8 cellular contexts compared by ENCODE assay signal in genomic region chr19:10111405-10111811, GRCh38. TPM values are rescaled to one million over a fixed set of nuclear protein-coding genes. Genes with fewer than 3 reads are reported as not detected.
DNase-seq lines count a peak whose midpoint lies in the region; ATAC-seq and TF ChIP-seq lines count a peak whose summit lies in the region.

Gene P2RY11, plus strand, starts transcription at chr19:10111693. Its CDS starts 29 bp downstream, at chr19:10111722.

- no peaks in the 10 kb centered on the region for H3K9me3 ChIP-seq in CD4-positive, CD25-positive, alpha-beta regulatory T cell (ENCODE audit: control insufficient read depth in 2 of 2, low read length in 2 of 2)

- H3K27me3 ChIP-seq in CD4-positive, CD25-positive, alpha-beta regulatory T cell (ENCODE audit: control insufficient read depth, insufficient read depth, low read length): no peaks in the 10 kb centered on the region

- H3K27me3 Mint-ChIP-seq in CD4-positive, CD25-positive, alpha-beta regulatory T cell: no peaks in the 10 kb centered on the region
- H3K27me3 Mint-ChIP-seq in activated T-cell treated with anti-CD3 and anti-CD28 coated beads, Interleukin-2, amount 50 U/mL, for 4 hours (ENCODE audit: low read depth): no peaks in the 10 kb centered on the region
- no peaks in the 10 kb centered on the region for H3K27me3 Mint-ChIP-seq in naive thymus-derived CD8-positive, alpha-beta T cell

- no peak within 1 kb of the TSS for H3K4me3 ChIP-seq in CD4-positive, CD25-positive, alpha-beta regulatory T cell (ENCODE audit: low read depth, low read length)

- H3K36me3 Mint-ChIP-seq in CD4-positive, CD25-positive, alpha-beta regulatory T cell: peaks cover 20% of the 10 kb centered on the region
- peaks cover 41% of the 10 kb centered on the region for H3K36me3 Mint-ChIP-seq in activated T-cell treated with anti-CD3 and anti-CD28 coated beads, Interleukin-2, amount 50 U/mL, for 4 hours (ENCODE audit: insufficient read depth)
- peaks cover 0 to 68% (median 5%) of the 10 kb centered on the region in 3 donors for H3K36me3 Mint-ChIP-seq in naive thymus-derived CD8-positive, alpha-beta T cell

- peak within 1 kb of the TSS; percentile 68 to 89 (median 74) for H3K4me3 Mint-ChIP-seq in CD4-positive, CD25-positive, alpha-beta regulatory T cell
- H3K4me3 Mint-ChIP-seq in activated T-cell treated with anti-CD3 and anti-CD28 coated beads, Interleukin-2, amount 50 U/mL, for 4 hours: peak within 1 kb of the TSS; percentile 64
- peak within 1 kb of the TSS; percentile 22 to 87 (median 60) for H3K4me3 Mint-ChIP-seq in naive thymus-derived CD8-positive, alpha-beta T cell

- H3K27ac Mint-ChIP-seq in CD4-positive, CD25-positive, alpha-beta regulatory T cell: peak within 1 kb of the TSS; percentile 82 to 94 (median 86)
- H3K27ac Mint-ChIP-seq in naive thymus-derived CD8-positive, alpha-beta T cell: peak within 1 kb of the TSS; percentile 75 to 97 (median 89)

- H3K36me3 ChIP-seq in CD4-positive, CD25-positive, alpha-beta regulatory T cell (ENCODE audit: control insufficient read depth, insufficient read depth, low read length): peaks cover 42% of the 10 kb centered on the region

- no peaks in the 10 kb centered on the region for H3K9me3 Mint-ChIP-seq in CD4-positive, CD25-positive, alpha-beta regulatory T cell
- no peaks in the 10 kb centered on the region for H3K9me3 Mint-ChIP-seq in activated T-cell treated with anti-CD3 and anti-CD28 coated beads, Interleukin-2, amount 50 U/mL, for 4 hours
- no peaks in the 10 kb centered on the region for H3K9me3 Mint-ChIP-seq in naive thymus-derived CD8-positive, alpha-beta T cell

- no peak for ATAC-seq in CD4-positive, CD25-positive, alpha-beta regulatory T cell (ENCODE audit: low read depth in 2 of 2)
- no peak for ATAC-seq in activated T-cell treated with anti-CD3 and anti-CD28 coated beads, Interleukin-2, amount 50 U/mL, for 4 hours
- no peak for ATAC-seq in naive thymus-derived CD8-positive, alpha-beta T cell

- no peak for TF ChIP-seq CTCF in GM10248 (IDR thresholded peaks at IDR 0.05; ENCODE audit: control extremely low read depth, extremely low read depth, low read depth, missing control alignments)

- CTCF ChIA-PET in GM10248 (lab: Yijun Ruan, JAX): interaction anchor here (0.9 to 11.7 kb wide), 4 partner anchors 11 to 181 kb away, joined by 3 to 163 read pairs (median 4); partner anchors contain the start of gene ANGPTL6

- H3K27ac ChIP-seq in CD4-positive, CD25-positive, alpha-beta regulatory T cell (ENCODE audit: insufficient read depth, low read length, poor library complexity, severe bottlenecking): peak within 1 kb of the TSS; percentile 58

- peaks cover 47% of the 10 kb centered on the region for H3K4me1 ChIP-seq in CD4-positive, CD25-positive, alpha-beta regulatory T cell (ENCODE audit: control insufficient read depth, insufficient read depth, low read length, poor library complexity, severe bottlenecking)

- peaks cover 7 to 52% (median 19%) of the 10 kb centered on the region in 4 donors for H3K4me1 Mint-ChIP-seq in CD4-positive, CD25-positive, alpha-beta regulatory T cell
- peaks cover 57% of the 10 kb centered on the region for H3K4me1 Mint-ChIP-seq in activated T-cell treated with anti-CD3 and anti-CD28 coated beads, Interleukin-2, amount 50 U/mL, for 4 hours (ENCODE audit: low read depth)
- peaks cover 21 to 63% (median 52%) of the 10 kb centered on the region in 4 donors for H3K4me1 Mint-ChIP-seq in naive thymus-derived CD8-positive, alpha-beta T cell

- peak in 1 of 3 donors; percentile 57 for DNase-seq in CD4-positive, CD25-positive, alpha-beta regulatory T cell
- DNase-seq in HT1080 (ENCODE audit: low read depth): no peak
- DNase-seq in activated T-cell treated with anti-CD3 and anti-CD28 coated beads, Interleukin-2, amount 50 U/mL, for 4 hours: peak; percentile 22
- DNase-seq in naive thymus-derived CD8-positive, alpha-beta T cell: peak in 1 of 10 donors; percentile 30
- no peak for DNase-seq in GM10248 (ENCODE audit: extremely low spot score)
- no peak for DNase-seq in NCI-H2227 treated with DMSO at 0.1 percent for 48 hours (lab: John Stamatoyannopoulos, UW)
- DNase-seq in midbrain (lab: John Stamatoyannopoulos, UW): no peak
- no peak for DNase-seq in NCI-H128 (lab: John Stamatoyannopoulos, UW; ENCODE audit: unreplicated experiment)

- POLR2A ChIA-PET in naive thymus-derived CD8-positive, alpha-beta T cell (lab: Charles Lee): interaction anchor here (0.5 to 10.6 kb wide), 3 partner anchors 13 to 150 kb away, joined by 3 to 103 read pairs (median 3); no protein-coding TSS in a partner anchor
- POLR2A ChIA-PET in GM10248 (lab: Yijun Ruan, JAX): interaction anchor here (0.7 to 1.9 kb wide), 2 partner anchors 15 to 159 kb away, joined by 3 to 5 read pairs; no protein-coding TSS in a partner anchor

RNA-seq across cellular contexts. Expression of gene P2RY11, which starts in this region (rescaled TPM):
- total RNA-seq in CD4-positive, CD25-positive, alpha-beta regulatory T cell: 23.0 TPM
- 1 to 10 TPM in 3 of 4 donors, under 1 TPM in 1; 0.64 to 2.2 (median 1.6) TPM for polyA plus RNA-seq in CD4-positive, CD25-positive, alpha-beta regulatory T cell
- total RNA-seq in HT1080 (2014; rRNA removed; shearing (Covaris generic)): 6.6 and 11.0 TPM in 2 replicates
- polyA plus RNA-seq in HT1080 (2015; cell fraction: cytosol; rRNA removed): 7.8 and 10.0 TPM in 2 replicates
- 31.0 and 48.0 TPM in 2 replicates for polyA plus RNA-seq in HT1080 (2015; cell fraction: nucleus; rRNA removed)
- total RNA-seq in activated T-cell treated with anti-CD3 and anti-CD28 coated beads, Interleukin-2, amount 50 U/mL, for 4 hours: 10 to 100 TPM; 74.8 to 87.5 (median 82.6) TPM
- total RNA-seq in naive thymus-derived CD8-positive, alpha-beta T cell: 10 to 100 TPM; 61.4 to 68.0 TPM
- 1 to 10 TPM; 2.2 to 4.2 (median 2.9) TPM for polyA plus RNA-seq in naive thymus-derived CD8-positive, alpha-beta T cell
